Comparison of ENCODE assay signal across 21 cellular contexts in genomic region chr9:99486684-99487083, GRCh38.
"Had no signal": no experiment of that assay in that cellular context is flagged by ENCODE, and none has a peak within 500 bp of the region (broad histone marks: within the 10 kb centered on the region; RNA-seq: fewer than 3 reads in every experiment).

No MANE protein-coding gene starts in this region.

- H3K27me3 ChIP-seq: dorsolateral prefrontal cortex, heart left ventricle, spleen had no signal

- H3K4me3 ChIP-seq: dorsolateral prefrontal cortex, heart left ventricle, lung, psoas muscle, spleen had no signal

- H3K27ac ChIP-seq: dorsolateral prefrontal cortex, heart left ventricle, parathyroid adenoma, psoas muscle, spleen had no signal

- H3K27ac Mint-ChIP-seq: nephron had no signal

- H3K4me3 Mint-ChIP-seq: nephron had no signal

- H3K36me3 ChIP-seq: heart left ventricle, spleen had no signal

- H3K9ac ChIP-seq: parathyroid adenoma had no signal

- H3K4me1 ChIP-seq: heart left ventricle, parathyroid adenoma, psoas muscle had no signal

- DNase-seq: cortex of kidney; dorsolateral prefrontal cortex; effector CD8-positive, alpha-beta T cell; foreskin melanocyte; heart left ventricle; hippocampal formation; left colon; left ventricle myocardium superior; mesenchymal stem cell; midbrain; psoas muscle; spleen; stimulated activated CD4-positive, alpha-beta T cell treated with anti-CD3 and anti-CD28 coated beads, Interleukin-15, amount 100 ng/mL, for 24 hours; stimulated activated CD4-positive, alpha-beta T cell treated with anti-CD3 and anti-CD28 coated beads, Interleukin-1b, Interleukin-23, amount 100 ng/mL, for 48 hours; stimulated activated CD4-positive, alpha-beta T cell treated with anti-CD3 and anti-CD28 coated beads, Interleukin-4, amount 100 ng/mL, for 24 hours; stimulated activated naive CD4-positive, alpha-beta T cell treated with Interleukin-2 at 50 U/mL for 16 hours; trophoblast cell had no signal

- ATAC-seq: heart left ventricle, left colon, left ventricle myocardium superior, psoas muscle, sciatic nerve had no signal

- H3K9me3 ChIP-seq: psoas muscle had no signal
